In the genomic region with DNA sequence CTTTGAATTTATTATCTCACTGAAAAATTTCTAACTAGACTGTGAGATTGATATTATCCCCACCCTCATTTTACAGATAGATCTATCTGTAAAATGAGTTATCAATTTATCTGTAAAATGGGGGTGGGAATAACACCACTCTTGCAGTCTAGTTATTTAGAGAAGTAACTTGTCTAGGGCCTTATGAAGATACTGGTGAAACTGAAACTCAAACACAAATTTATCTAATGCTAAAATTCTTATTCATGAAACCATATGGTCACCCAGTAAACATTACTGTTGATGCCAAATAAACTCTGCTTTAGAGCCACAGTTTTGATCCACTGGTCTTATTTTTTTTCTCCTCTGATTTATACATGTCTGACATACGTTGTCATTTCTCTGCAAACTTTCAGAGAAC, we compare ENCODE assay signal across 29 cellular contexts. TPM values are rescaled to one million over a fixed set of nuclear protein-coding genes. Genes with fewer than 3 reads are reported as not detected.
"Had no signal": no experiment of that assay in that cellular context is flagged by ENCODE, and none has a peak within 500 bp of the region (broad histone marks: within the 10 kb centered on the region; RNA-seq: fewer than 3 reads in every experiment).

No MANE protein-coding gene starts in this region.

- H3K4me3 ChIP-seq: gastrocnemius medialis, heart right ventricle, spleen, testis, tibial nerve had no signal

- H3K36me3 ChIP-seq: gastrocnemius medialis, heart right ventricle, neutrophil, spleen, tibial nerve had no signal

- DNase-seq: effector memory CD4-positive, alpha-beta T cell; gastrocnemius medialis; heart right ventricle; hypothalamus; mammary epithelial cell; naive thymus-derived CD8-positive, alpha-beta T cell; posterior cingulate gyrus; spleen; stimulated activated CD4-positive, alpha-beta T cell treated with anti-CD3 and anti-CD28 coated beads, Interleukin-15, amount 100 ng/mL, for 24 hours; stimulated activated CD4-positive, alpha-beta T cell treated with anti-CD3 and anti-CD28 coated beads, Interleukin-1b, Interleukin-23, amount 100 ng/mL, for 48 hours; stimulated activated CD4-positive, alpha-beta T cell treated with anti-CD3 and anti-CD28 coated beads, Interleukin-4, amount 100 ng/mL, for 24 hours; stimulated activated naive CD8-positive, alpha-beta T cell treated with anti-CD3 and anti-CD28 coated beads, Interleukin-15, amount 100 ng/mL, for 72 hours had no signal

- H3K27ac ChIP-seq: gastrocnemius medialis, heart right ventricle, neutrophil, spleen, testis, tibial nerve had no signal

- H3K27me3 ChIP-seq: gastrocnemius medialis, neutrophil, spleen, testis, tibial nerve had no signal

- H3K9me3 ChIP-seq: gastrocnemius medialis, heart right ventricle, neutrophil, spleen, testis, tibial nerve had no signal

- ATAC-seq: esophagus mucosa; gastrocnemius medialis; left lobe of liver; naive thymus-derived CD8-positive, alpha-beta T cell; sciatic nerve; stimulated activated memory B cell treated with anti-CD40 and anti-IgM and Interleukin-4, amounts not matched to agents 10 μg/mL and 1 μg/mL and 100 μg/mL, for 72 hours; stimulated activated naive CD8-positive, alpha-beta T cell treated with anti-CD3 and anti-CD28 coated beads, Interleukin-15, amount 100 ng/mL, for 72 hours had no signal

- H3K4me1 ChIP-seq: gastrocnemius medialis, spleen had no signal

RNA-seq across cellular contexts. Expression of gene SMIM36, which starts 52.1 kb away (rescaled TPM):
- total RNA-seq: esophagus mucosa; fibroblast of lung; fibroblast of villous mesenchyme; gastrocnemius medialis; heart right ventricle; left lobe of liver; lower leg skin; mammary epithelial cell; mesenteric fat pad; mononuclear cell; naive thymus-derived CD8-positive, alpha-beta T cell; osteoblast; pulmonary artery endothelial cell; sciatic nerve; skeletal muscle tissue; spleen; subcutaneous adipose tissue; tibial nerve; ureter had no signal
